In the genomic region with DNA sequence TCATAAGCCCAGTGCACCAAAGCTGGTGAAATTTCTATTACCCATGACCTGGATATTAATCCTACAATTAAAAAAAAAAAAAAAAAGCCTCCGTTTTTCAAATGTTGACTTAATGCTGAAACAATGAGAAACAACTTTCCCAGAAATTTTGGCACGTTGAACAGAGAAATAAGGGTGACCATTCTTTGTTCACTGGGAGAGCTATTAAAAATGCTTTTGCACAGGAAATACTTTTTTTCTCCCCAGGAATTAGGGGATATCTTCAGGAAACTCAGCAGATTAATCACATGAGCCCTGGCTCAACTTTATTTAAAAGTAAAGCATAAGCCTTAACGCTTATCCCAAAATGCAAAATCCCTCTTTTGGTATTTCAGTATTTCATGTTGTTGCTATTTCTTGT, we compare ENCODE assay signal across 2 cellular contexts.
TF ChIP-seq lines count a peak whose summit lies in the region.

No MANE protein-coding gene starts in this region.

TF ChIP-seq in SK-N-SH, 30 proteins besides CTCF, POLR2A, EP300 and RAD21 (continued from another document):
- TF ChIP-seq, protein P1, sequence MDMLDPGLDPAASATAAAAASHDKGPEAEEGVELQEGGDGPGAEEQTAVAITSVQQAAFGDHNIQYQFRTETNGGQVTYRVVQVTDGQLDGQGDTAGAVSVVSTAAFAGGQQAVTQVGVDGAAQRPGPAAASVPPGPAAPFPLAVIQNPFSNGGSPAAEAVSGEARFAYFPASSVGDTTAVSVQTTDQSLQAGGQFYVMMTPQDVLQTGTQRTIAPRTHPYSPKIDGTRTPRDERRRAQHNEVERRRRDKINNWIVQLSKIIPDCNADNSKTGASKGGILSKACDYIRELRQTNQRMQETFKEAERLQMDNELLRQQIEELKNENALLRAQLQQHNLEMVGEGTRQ (IDR thresholded peaks at IDR 0.05; ENCODE audit: borderline replicate concordance, low read depth, low read length) = no peak
- no peak for TF ChIP-seq GATA2 (CRISPR knock-in tag; IDR thresholded peaks at IDR 0.05)
- no peak for TF ChIP-seq CHD2 (IDR thresholded peaks at IDR 0.05; ENCODE audit: low read length, partially characterized antibody)
- no peak for TF ChIP-seq EZH2phosphoT487 (IDR thresholded peaks at IDR 0.05; ENCODE audit: borderline replicate concordance, low read depth)
- no peak for TF ChIP-seq ELF1 (IDR thresholded peaks at IDR 0.05)
- TF ChIP-seq MXI1 (IDR thresholded peaks at IDR 0.05; ENCODE audit: low read depth, low read length) = no peak
- TF ChIP-seq TAF1 (IDR thresholded peaks at IDR 0.05; ENCODE audit: borderline replicate concordance, low read depth, low read length) = no peak
- TF ChIP-seq SIN3A (IDR thresholded peaks at IDR 0.05; ENCODE audit: borderline replicate concordance, low read depth, low read length) = no peak
TF ChIP-seq in SK-N-SH: peak in this region for 0.

TF ChIP-seq in SK-N-SH treated with all-trans-retinoic acid at 6 μM for 48 hours, 23 proteins besides CTCF, POLR2A, EP300 and RAD21 (continued from another document):
- TF ChIP-seq, protein P2, sequence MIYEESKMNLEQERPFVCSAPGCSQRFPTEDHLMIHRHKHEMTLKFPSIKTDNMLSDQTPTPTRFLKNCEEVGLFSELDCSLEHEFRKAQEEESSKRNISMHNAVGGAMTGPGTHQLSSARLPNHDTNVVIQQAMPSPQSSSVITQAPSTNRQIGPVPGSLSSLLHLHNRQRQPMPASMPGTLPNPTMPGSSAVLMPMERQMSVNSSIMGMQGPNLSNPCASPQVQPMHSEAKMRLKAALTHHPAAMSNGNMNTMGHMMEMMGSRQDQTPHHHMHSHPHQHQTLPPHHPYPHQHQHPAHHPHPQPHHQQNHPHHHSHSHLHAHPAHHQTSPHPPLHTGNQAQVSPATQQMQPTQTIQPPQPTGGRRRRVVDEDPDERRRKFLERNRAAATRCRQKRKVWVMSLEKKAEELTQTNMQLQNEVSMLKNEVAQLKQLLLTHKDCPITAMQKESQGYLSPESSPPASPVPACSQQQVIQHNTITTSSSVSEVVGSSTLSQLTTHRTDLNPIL (CRISPR knock-in tag; IDR thresholded peaks at IDR 0.05; ENCODE audit: low read depth) = no peak
- TF ChIP-seq, protein P3, sequence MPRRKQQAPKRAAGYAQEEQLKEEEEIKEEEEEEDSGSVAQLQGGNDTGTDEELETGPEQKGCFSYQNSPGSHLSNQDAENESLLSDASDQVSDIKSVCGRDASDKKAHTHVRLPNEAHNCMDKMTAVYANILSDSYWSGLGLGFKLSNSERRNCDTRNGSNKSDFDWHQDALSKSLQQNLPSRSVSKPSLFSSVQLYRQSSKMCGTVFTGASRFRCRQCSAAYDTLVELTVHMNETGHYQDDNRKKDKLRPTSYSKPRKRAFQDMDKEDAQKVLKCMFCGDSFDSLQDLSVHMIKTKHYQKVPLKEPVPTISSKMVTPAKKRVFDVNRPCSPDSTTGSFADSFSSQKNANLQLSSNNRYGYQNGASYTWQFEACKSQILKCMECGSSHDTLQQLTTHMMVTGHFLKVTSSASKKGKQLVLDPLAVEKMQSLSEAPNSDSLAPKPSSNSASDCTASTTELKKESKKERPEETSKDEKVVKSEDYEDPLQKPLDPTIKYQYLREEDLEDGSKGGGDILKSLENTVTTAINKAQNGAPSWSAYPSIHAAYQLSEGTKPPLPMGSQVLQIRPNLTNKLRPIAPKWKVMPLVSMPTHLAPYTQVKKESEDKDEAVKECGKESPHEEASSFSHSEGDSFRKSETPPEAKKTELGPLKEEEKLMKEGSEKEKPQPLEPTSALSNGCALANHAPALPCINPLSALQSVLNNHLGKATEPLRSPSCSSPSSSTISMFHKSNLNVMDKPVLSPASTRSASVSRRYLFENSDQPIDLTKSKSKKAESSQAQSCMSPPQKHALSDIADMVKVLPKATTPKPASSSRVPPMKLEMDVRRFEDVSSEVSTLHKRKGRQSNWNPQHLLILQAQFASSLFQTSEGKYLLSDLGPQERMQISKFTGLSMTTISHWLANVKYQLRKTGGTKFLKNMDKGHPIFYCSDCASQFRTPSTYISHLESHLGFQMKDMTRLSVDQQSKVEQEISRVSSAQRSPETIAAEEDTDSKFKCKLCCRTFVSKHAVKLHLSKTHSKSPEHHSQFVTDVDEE (CRISPR knock-in tag; IDR thresholded peaks at IDR 0.05) = no peak
- TF ChIP-seq ISL1 (CRISPR knock-in tag; IDR thresholded peaks at IDR 0.05) = no peak
- TF ChIP-seq ZNF70 (CRISPR knock-in tag; IDR thresholded peaks at IDR 0.05) = no peak
- no peak for TF ChIP-seq TOX (CRISPR knock-in tag; IDR thresholded peaks at IDR 0.05; ENCODE audit: borderline replicate concordance)
- TF ChIP-seq SNAI2 (CRISPR knock-in tag; IDR thresholded peaks at IDR 0.05) = no peak
- TF ChIP-seq OSR1 (CRISPR knock-in tag; IDR thresholded peaks at IDR 0.05) = no peak
- no peak for TF ChIP-seq ZFP30 (CRISPR knock-in tag; IDR thresholded peaks at IDR 0.05)
